In genomic region chr6:33428219-33428890, GRCh38 we compare ENCODE assay signal across 8 cellular contexts. TPM values are rescaled to one million over a fixed set of nuclear protein-coding genes. Genes with fewer than 3 reads are reported as not detected.
DNase-seq lines count a peak whose midpoint lies in the region; ATAC-seq and TF ChIP-seq lines count a peak whose summit lies in the region.

No MANE protein-coding gene starts in this region.

- H3K9me3 Mint-ChIP-seq in CD8-positive, alpha-beta memory T cell = no peaks in the 10 kb centered on the region

- POLR2A ChIA-PET in CD8-positive, alpha-beta memory T cell (lab: Charles Lee) = interaction anchor here (0.9 to 1.3 kb wide), 3 partner anchors 12 to 37 kb away, joined by 3 to 5 read pairs (median 3); partner anchors contain the start of gene ZBTB9

- peaks cover 80 to 87% (median 83%) of the 10 kb centered on the region in 3 donors for H3K4me1 Mint-ChIP-seq in CD8-positive, alpha-beta memory T cell

- H3K4me3 Mint-ChIP-seq in CD8-positive, alpha-beta memory T cell = peak overlapping the region; percentile 88 to 94 (median 89)

- intact Hi-C loops in upper lobe of right lung (cut with DNase I) = no loop called here

- H3K4me3 ChIP-seq in CD8-positive, alpha-beta memory T cell (ENCODE audit: low read length) = peak overlapping the region; percentile 72
- H3K4me3 ChIP-seq in upper lobe of right lung = peak overlapping the region; percentile 45

- no peaks in the 10 kb centered on the region for H3K9me3 ChIP-seq in CD8-positive, alpha-beta memory T cell (ENCODE audit: low read length)
- H3K9me3 ChIP-seq in upper lobe of right lung = no peaks in the 10 kb centered on the region

- no peaks in the 10 kb centered on the region for H3K27me3 ChIP-seq in CD8-positive, alpha-beta memory T cell (ENCODE audit: insufficient read depth, low read length, poor library complexity, severe bottlenecking)
- H3K27me3 ChIP-seq in upper lobe of right lung = no peaks in the 10 kb centered on the region

- peaks cover 0 to 11% of the 10 kb centered on the region in 2 donors for H3K27me3 Mint-ChIP-seq in CD8-positive, alpha-beta memory T cell

- peaks cover 71% of the 10 kb centered on the region for H3K4me1 ChIP-seq in CD8-positive, alpha-beta memory T cell (ENCODE audit: insufficient read depth, low read length)
- peaks cover 55% of the 10 kb centered on the region for H3K4me1 ChIP-seq in upper lobe of right lung

- no peaks in the 10 kb centered on the region for H3K36me3 ChIP-seq in CD8-positive, alpha-beta memory T cell (ENCODE audit: insufficient read depth, low read length)
- no peaks in the 10 kb centered on the region for H3K36me3 ChIP-seq in upper lobe of right lung

- H3K27ac Mint-ChIP-seq in CD8-positive, alpha-beta memory T cell = peak overlapping the region; percentile 67 to 98 (median 97)

- DNase-seq in CD8-positive, alpha-beta memory T cell = peak in 1 of 5 donors; percentile 61
- DNase-seq in HCEC 1CT (peak; percentile 44), SW480 (ENCODE audit: low spot score) (peak; percentile 76), dermis microvascular lymphatic vessel endothelial cell (ENCODE audit: low read depth in 2 of 2) (peak; percentile 39 to 47), midbrain (lab: John Stamatoyannopoulos, UW) (peak; percentile 40), upper lobe of right lung (no peak), cortex of kidney (lab: John Stamatoyannopoulos, UW) (no peak), superior temporal gyrus (ENCODE audit: extremely low spot score) (no peak)

- peak; percentile 31 for TF ChIP-seq CTCF in upper lobe of right lung (IDR thresholded peaks at IDR 0.05)

- H3K27ac ChIP-seq in CD8-positive, alpha-beta memory T cell (ENCODE audit: low read depth, low read length) = peak overlapping the region; percentile 66
- peak overlapping the region; percentile 39 for H3K27ac ChIP-seq in upper lobe of right lung

- H3K36me3 Mint-ChIP-seq in CD8-positive, alpha-beta memory T cell = peaks cover 0 to 18% (median 0%) of the 10 kb centered on the region in 3 donors

- CTCF ChIA-PET in CD8-positive, alpha-beta memory T cell (lab: Charles Lee) = interaction anchor here (0.6 to 2.7 kb wide), 6 partner anchors 11 to 110 kb away, joined by 3 to 15 read pairs (median 4); partner anchors contain the start of genes CUTA, ZBTB22 and ZBTB9

- ATAC-seq in upper lobe of right lung = peak; percentile 1

RNA-seq across cellular contexts. Expression of gene SYNGAP1, which starts 8.5 kb away (rescaled TPM):
- total RNA-seq in CD8-positive, alpha-beta memory T cell = 10 to 100 TPM; 22.6 to 24.9 TPM
- polyA plus RNA-seq in CD8-positive, alpha-beta memory T cell = 1.0 TPM
- total RNA-seq in dermis microvascular lymphatic vessel endothelial cell (1.4 and 2.8 TPM in 2 replicates), upper lobe of right lung (23.0 TPM)

RNA-seq across cellular contexts. Expression of gene CUTA, which starts 10.4 kb away (rescaled TPM):
- 100 to 1,000 TPM; 149 to 164 TPM for total RNA-seq in CD8-positive, alpha-beta memory T cell
- 451 TPM for polyA plus RNA-seq in CD8-positive, alpha-beta memory T cell
- total RNA-seq in dermis microvascular lymphatic vessel endothelial cell (43.8 and 72.3 TPM in 2 replicates), upper lobe of right lung (144 TPM)

RNA-seq across cellular contexts. Expression of gene PHF1, which starts 17.5 kb away (rescaled TPM):
- total RNA-seq in CD8-positive, alpha-beta memory T cell = 10 to 100 TPM; 38.5 to 43.3 TPM
- polyA plus RNA-seq in CD8-positive, alpha-beta memory T cell = 76.5 TPM
- total RNA-seq in dermis microvascular lymphatic vessel endothelial cell (6.5 and 13.4 TPM in 2 replicates), upper lobe of right lung (74.3 TPM)

RNA-seq across cellular contexts. Expression of gene ZBTB9, which starts 26.0 kb away (rescaled TPM):
- 10 to 100 TPM; 16.4 to 16.5 TPM for total RNA-seq in CD8-positive, alpha-beta memory T cell
- 9.1 TPM for polyA plus RNA-seq in CD8-positive, alpha-beta memory T cell
- 3.9 and 6.7 TPM in 2 replicates for total RNA-seq in dermis microvascular lymphatic vessel endothelial cell
- 5.8 TPM for total RNA-seq in upper lobe of right lung

RNA-seq across cellular contexts. Expression of gene KIFC1, which starts 36.7 kb away (rescaled TPM):
- 10 to 100 TPM; 51.6 to 52.7 TPM for total RNA-seq in CD8-positive, alpha-beta memory T cell
- polyA plus RNA-seq in CD8-positive, alpha-beta memory T cell = 0.39 TPM
- 9.9 and 16.7 TPM in 2 replicates for total RNA-seq in dermis microvascular lymphatic vessel endothelial cell
- 2.3 TPM for total RNA-seq in upper lobe of right lung

Comparison
In these comparisons a context has a peak if more than half of its experiments do, and no peak if none do; other contexts are left out.
1. DNase-seq: peak in HCEC 1CT (single experiment), SW480 (single experiment), dermis microvascular lymphatic vessel endothelial cell (2 of 2) and midbrain (single experiment); none in upper lobe of right lung (single experiment), cortex of kidney (single experiment) and superior temporal gyrus (single experiment).